Comparison of ENCODE assay signal across 8 cellular contexts in the genomic region with DNA sequence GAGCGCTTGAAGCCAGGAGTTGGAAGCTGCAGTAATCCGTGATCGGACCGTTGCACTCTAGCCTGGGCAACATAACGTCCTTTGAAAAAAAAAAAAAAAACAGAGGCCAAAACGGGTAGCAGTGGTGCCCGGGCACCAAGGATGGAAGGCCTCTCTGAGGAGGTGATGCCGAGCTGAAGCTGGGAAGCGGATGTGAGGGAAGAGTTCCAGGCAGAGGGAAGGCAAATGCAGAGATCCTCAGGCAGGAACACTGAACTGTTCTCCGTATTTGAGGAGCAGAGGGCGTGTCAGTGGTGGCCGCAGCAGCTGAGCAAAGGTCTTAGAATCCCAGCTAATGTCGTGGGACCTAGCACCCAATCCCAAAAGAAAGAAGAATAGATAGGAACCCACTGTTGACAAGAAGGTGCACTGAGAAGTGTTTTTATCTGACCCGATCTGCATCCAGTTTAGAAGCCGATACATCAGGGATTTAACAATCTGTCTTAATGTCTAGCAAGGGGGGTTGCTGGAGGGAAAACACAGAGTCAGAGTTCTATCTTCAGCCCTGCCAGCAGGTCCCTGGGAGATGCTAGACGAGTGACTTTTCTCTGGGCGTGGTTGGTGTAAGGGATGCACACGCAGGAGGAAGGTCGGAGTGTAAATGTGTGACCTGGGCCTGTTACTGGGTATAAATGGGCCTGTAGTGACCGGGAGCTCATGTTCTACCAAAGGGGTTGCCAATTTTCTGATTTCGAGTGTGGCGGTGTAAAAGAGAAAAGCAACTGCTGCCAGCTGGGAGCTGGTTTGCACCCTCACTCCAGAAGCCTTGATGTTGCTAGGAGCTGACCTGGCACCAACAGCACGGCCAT. TPM values are rescaled to one million over a fixed set of nuclear protein-coding genes. Genes with fewer than 3 reads are reported as not detected.
DNase-seq lines count a peak whose midpoint lies in the region; ATAC-seq lines count a peak whose summit lies in the region.

No MANE protein-coding gene starts in this region.

- H3K36me3 Mint-ChIP-seq in activated naive CD8-positive, alpha-beta T cell treated with anti-CD3 and anti-CD28 coated beads for 36 hours: peaks cover 11% of the 10 kb centered on the region

- peak overlapping the region; percentile 90 for H3K4me3 Mint-ChIP-seq in activated naive CD8-positive, alpha-beta T cell treated with anti-CD3 and anti-CD28 coated beads for 36 hours

- H3K4me3 ChIP-seq in Jurkat, Clone E6-1 (ENCODE audit: low read length): peak overlapping the region; percentile 87
- H3K4me3 ChIP-seq in right cardiac atrium (ENCODE audit: low read length): peak overlapping the region; percentile 82
- peak overlapping the region; percentile 82 for H3K4me3 ChIP-seq in rectal smooth muscle tissue (ENCODE audit: low read length)

- no peaks in the 10 kb centered on the region for H3K36me3 ChIP-seq in rectal smooth muscle tissue (ENCODE audit: control insufficient read depth, insufficient read depth, low read length)

- H3K9ac ChIP-seq in rectal smooth muscle tissue (ENCODE audit: low read length): peak overlapping the region; percentile 86

- no peaks in the 10 kb centered on the region for H3K27me3 Mint-ChIP-seq in activated naive CD8-positive, alpha-beta T cell treated with anti-CD3 and anti-CD28 coated beads for 36 hours

- ATAC-seq in right cardiac atrium (peak; percentile 40 to 54), GM21786 (IDR thresholded peaks at IDR 0.05; ENCODE audit: unreplicated experiment) (no peak), HG03354 (IDR thresholded peaks at IDR 0.05; ENCODE audit: poor library complexity, severe bottlenecking, unreplicated experiment) (no peak)

- H3K4me1 Mint-ChIP-seq in activated naive CD8-positive, alpha-beta T cell treated with anti-CD3 and anti-CD28 coated beads for 36 hours: peaks cover 34% of the 10 kb centered on the region

- H3K9me3 Mint-ChIP-seq in activated naive CD8-positive, alpha-beta T cell treated with anti-CD3 and anti-CD28 coated beads for 36 hours: no peaks in the 10 kb centered on the region

- peak; percentile 52 for DNase-seq in DMS 273 (lab: John Stamatoyannopoulos, UW; ENCODE audit: unreplicated experiment)
- DNase-seq in DMS 273 treated with DMSO at 0.1 percent for 48 hours (lab: John Stamatoyannopoulos, UW): no peak
- no peak for DNase-seq in Jurkat, Clone E6-1 (ENCODE audit: low read depth, low spot score)
- DNase-seq in activated naive CD8-positive, alpha-beta T cell treated with anti-CD3 and anti-CD28 coated beads for 36 hours: no peak
- DNase-seq in right cardiac atrium: peak in 1 of 3 donors; percentile 59

- intact Hi-C loops in right cardiac atrium (cut with DNase I): loop anchor here in 2 of 4 donors (2.0 to 5.0 kb wide), 2 partner anchors 34 to 35 kb away; a partner anchor contains a TSS

- peaks cover 7% of the 10 kb centered on the region for H3K4me1 ChIP-seq in right cardiac atrium (ENCODE audit: control insufficient read depth, insufficient read depth, low read length)
- H3K4me1 ChIP-seq in rectal smooth muscle tissue (ENCODE audit: control insufficient read depth, insufficient read depth, low read length): peaks cover 8% of the 10 kb centered on the region

- H3K27ac Mint-ChIP-seq in activated naive CD8-positive, alpha-beta T cell treated with anti-CD3 and anti-CD28 coated beads for 36 hours: peak overlapping the region; percentile 96

- no peaks in the 10 kb centered on the region for H3K9me3 ChIP-seq in right cardiac atrium (ENCODE audit: control insufficient read depth, low read length)

- 27% methylated on average over 23 of the region's 23 CpGs for WGBS in right cardiac atrium

- H3K27me3 ChIP-seq in right cardiac atrium (ENCODE audit: control insufficient read depth, insufficient read depth) (no peaks in the 10 kb centered on the region), rectal smooth muscle tissue (ENCODE audit: control insufficient read depth, insufficient read depth, low read length) (no peaks in the 10 kb centered on the region)

- H3K27ac ChIP-seq in right cardiac atrium (ENCODE audit: low read length): peak overlapping the region; percentile 76
- peak overlapping the region; percentile 93 for H3K27ac ChIP-seq in rectal smooth muscle tissue (ENCODE audit: low read depth, low read length)

RNA-seq across cellular contexts. Expression of a gene that starts 0.9 kb away (rescaled TPM):
- polyA plus RNA-seq in Jurkat, Clone E6-1 (2012; ENCODE audit: insufficient read depth, insufficient read length): 60.2 TPM
- total RNA-seq in activated naive CD8-positive, alpha-beta T cell treated with anti-CD3 and anti-CD28 coated beads for 36 hours: 10 to 100 TPM; 27.2 to 30.3 TPM
- total RNA-seq in right cardiac atrium: 10 to 100 TPM in 2 of 4 donors, 1 to 10 TPM in 2; 7.3 to 12.8 (median 9.2) TPM
- polyA plus RNA-seq in right cardiac atrium: 7.1 TPM

RNA-seq across cellular contexts. Expression of a gene that starts 26.6 kb away (rescaled TPM):
- 5.9 TPM for polyA plus RNA-seq in Jurkat, Clone E6-1 (2012; ENCODE audit: insufficient read depth, insufficient read length)
- 1 to 10 TPM; 1.3 to 2.0 TPM for total RNA-seq in activated naive CD8-positive, alpha-beta T cell treated with anti-CD3 and anti-CD28 coated beads for 36 hours
- total RNA-seq in right cardiac atrium: under 1 TPM in 3 of 4 donors, not detected in 1; 0.24 to 0.50 (median 0.28) TPM
- polyA plus RNA-seq in right cardiac atrium: 0.14 TPM

RNA-seq across cellular contexts. Expression of a gene that starts 27.5 kb away (rescaled TPM):
- 3.0 TPM for polyA plus RNA-seq in Jurkat, Clone E6-1 (2012; ENCODE audit: insufficient read depth, insufficient read length)
- under 1 TPM in 1 of 2 experiments, not detected in 1; 0.32 TPM for total RNA-seq in activated naive CD8-positive, alpha-beta T cell treated with anti-CD3 and anti-CD28 coated beads for 36 hours
- total RNA-seq in right cardiac atrium: 1 to 10 TPM; 1.5 to 3.6 (median 2.1) TPM
- polyA plus RNA-seq in right cardiac atrium: 0.36 TPM

RNA-seq across cellular contexts. Expression of a gene that starts 35.0 kb away (rescaled TPM):
- polyA plus RNA-seq in Jurkat, Clone E6-1 (2012; ENCODE audit: insufficient read depth, insufficient read length): 159 TPM
- 10 to 100 TPM; 29.3 TPM for total RNA-seq in activated naive CD8-positive, alpha-beta T cell treated with anti-CD3 and anti-CD28 coated beads for 36 hours
- 10 to 100 TPM; 79.7 to 90.4 (median 82.1) TPM for total RNA-seq in right cardiac atrium
- polyA plus RNA-seq in right cardiac atrium: 97.4 TPM

RNA-seq across cellular contexts. Expression of a gene that starts 46.8 kb away (rescaled TPM):
- 33.2 TPM for polyA plus RNA-seq in Jurkat, Clone E6-1 (2012; ENCODE audit: insufficient read depth, insufficient read length)
- 10 to 100 TPM; 24.9 to 26.4 TPM for total RNA-seq in activated naive CD8-positive, alpha-beta T cell treated with anti-CD3 and anti-CD28 coated beads for 36 hours
- total RNA-seq in right cardiac atrium: 10 to 100 TPM; 37.2 to 40.1 (median 39.4) TPM
- 38.3 TPM for polyA plus RNA-seq in right cardiac atrium

Comparison
In these comparisons a context has a peak if more than half of its experiments do, and no peak if none do; other contexts are left out.
1. ATAC-seq: peak in right cardiac atrium (2 of 2); none in GM21786 (single experiment) and HG03354 (single experiment).
2. Peak in every context shown above with its lines, with median percentiles within 50 percentile points of each other: H3K4me3 ChIP-seq.